1 cellular context compared by ENCODE assay signal in the genomic region with DNA sequence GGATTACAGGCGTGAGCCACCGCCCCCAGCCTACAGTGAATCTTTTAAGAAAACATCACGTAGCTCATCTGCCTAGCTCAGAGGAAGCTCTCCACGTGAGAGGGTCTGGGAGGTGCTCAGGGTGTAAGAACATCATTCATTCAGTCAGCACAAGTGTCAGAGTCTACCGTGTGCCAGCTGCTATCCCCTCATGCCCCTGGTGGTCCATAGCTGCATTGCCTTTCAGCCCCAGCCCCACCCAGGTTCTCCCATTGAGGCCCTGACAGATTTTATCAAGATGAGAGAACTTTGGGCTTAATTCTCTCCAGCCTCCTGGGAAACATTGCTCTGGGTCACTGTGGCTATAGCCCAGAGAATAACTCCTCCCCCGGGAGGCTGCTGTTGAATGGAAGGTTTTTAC.
TF ChIP-seq lines count a peak whose summit lies in the region.

No MANE protein-coding gene starts in this region.

TF ChIP-seq in WTC11, 78 proteins besides CTCF, POLR2A, EP300 and RAD21 (continued from another document):
- TF ChIP-seq, protein P1, sequence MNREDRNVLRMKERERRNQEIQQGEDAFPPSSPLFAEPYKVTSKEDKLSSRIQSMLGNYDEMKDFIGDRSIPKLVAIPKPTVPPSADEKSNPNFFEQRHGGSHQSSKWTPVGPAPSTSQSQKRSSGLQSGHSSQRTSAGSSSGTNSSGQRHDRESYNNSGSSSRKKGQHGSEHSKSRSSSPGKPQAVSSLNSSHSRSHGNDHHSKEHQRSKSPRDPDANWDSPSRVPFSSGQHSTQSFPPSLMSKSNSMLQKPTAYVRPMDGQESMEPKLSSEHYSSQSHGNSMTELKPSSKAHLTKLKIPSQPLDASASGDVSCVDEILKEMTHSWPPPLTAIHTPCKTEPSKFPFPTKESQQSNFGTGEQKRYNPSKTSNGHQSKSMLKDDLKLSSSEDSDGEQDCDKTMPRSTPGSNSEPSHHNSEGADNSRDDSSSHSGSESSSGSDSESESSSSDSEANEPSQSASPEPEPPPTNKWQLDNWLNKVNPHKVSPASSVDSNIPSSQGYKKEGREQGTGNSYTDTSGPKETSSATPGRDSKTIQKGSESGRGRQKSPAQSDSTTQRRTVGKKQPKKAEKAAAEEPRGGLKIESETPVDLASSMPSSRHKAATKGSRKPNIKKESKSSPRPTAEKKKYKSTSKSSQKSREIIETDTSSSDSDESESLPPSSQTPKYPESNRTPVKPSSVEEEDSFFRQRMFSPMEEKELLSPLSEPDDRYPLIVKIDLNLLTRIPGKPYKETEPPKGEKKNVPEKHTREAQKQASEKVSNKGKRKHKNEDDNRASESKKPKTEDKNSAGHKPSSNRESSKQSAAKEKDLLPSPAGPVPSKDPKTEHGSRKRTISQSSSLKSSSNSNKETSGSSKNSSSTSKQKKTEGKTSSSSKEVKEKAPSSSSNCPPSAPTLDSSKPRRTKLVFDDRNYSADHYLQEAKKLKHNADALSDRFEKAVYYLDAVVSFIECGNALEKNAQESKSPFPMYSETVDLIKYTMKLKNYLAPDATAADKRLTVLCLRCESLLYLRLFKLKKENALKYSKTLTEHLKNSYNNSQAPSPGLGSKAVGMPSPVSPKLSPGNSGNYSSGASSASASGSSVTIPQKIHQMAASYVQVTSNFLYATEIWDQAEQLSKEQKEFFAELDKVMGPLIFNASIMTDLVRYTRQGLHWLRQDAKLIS (CRISPR knock-in tag; IDR thresholded peaks at IDR 0.05; ENCODE audit: borderline replicate concordance): no peak
- TF ChIP-seq NFATC4 (CRISPR knock-in tag; IDR thresholded peaks at IDR 0.05) (no peak), ZNF317 (CRISPR knock-in tag; IDR thresholded peaks at IDR 0.05; ENCODE audit: borderline replicate concordance, low read depth) (no peak), ZNF263 (CRISPR knock-in tag; IDR thresholded peaks at IDR 0.05; ENCODE audit: low read depth) (no peak), SMAD3 (CRISPR knock-in tag; IDR thresholded peaks at IDR 0.05; ENCODE audit: borderline replicate concordance) (no peak)
- TF ChIP-seq, protein P2, sequence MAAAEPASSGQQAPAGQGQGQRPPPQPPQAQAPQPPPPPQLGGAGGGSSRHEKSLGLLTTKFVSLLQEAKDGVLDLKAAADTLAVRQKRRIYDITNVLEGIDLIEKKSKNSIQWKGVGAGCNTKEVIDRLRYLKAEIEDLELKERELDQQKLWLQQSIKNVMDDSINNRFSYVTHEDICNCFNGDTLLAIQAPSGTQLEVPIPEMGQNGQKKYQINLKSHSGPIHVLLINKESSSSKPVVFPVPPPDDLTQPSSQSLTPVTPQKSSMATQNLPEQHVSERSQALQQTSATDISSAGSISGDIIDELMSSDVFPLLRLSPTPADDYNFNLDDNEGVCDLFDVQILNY (CRISPR knock-in tag; IDR thresholded peaks at IDR 0.05): no peak
- TF ChIP-seq, protein P3, sequence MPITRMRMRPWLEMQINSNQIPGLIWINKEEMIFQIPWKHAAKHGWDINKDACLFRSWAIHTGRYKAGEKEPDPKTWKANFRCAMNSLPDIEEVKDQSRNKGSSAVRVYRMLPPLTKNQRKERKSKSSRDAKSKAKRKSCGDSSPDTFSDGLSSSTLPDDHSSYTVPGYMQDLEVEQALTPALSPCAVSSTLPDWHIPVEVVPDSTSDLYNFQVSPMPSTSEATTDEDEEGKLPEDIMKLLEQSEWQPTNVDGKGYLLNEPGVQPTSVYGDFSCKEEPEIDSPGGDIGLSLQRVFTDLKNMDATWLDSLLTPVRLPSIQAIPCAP (CRISPR knock-in tag; IDR thresholded peaks at IDR 0.05): no peak
TF ChIP-seq in WTC11: peak in this region for 0.
